ENCODE assay signal across 9 cellular contexts in the genomic region with DNA sequence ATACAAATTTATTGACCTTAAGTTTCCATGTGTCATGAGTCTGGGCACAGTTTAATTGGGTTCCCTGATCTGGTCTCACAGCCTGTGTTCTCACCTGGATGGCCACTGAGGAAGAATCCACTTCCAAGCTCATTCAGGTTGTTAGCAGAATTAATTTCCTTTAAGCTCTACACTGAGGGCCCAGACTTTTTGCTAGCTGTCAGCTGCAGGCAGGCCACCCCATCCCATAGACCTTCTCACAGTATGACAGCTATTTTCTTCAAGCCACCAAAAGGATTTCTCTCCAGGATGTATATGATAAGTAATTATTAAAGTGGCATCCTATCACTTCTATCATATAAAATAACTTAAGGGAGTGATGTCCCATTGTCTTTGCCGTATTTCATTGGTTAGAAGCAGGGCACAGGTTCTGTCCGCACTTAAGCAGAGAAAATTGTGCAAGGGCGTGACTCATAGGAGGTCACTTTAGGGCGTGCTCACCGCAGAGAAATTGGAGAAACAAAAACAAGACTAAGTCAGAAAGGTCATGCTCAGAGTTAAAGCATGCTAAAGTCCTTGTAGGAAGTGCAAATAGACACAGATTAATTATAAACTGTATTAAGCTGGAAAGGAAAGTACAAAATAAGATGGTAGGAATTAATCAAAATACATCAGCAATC.
DNase-seq lines count a peak whose midpoint lies in the region; ATAC-seq and TF ChIP-seq lines count a peak whose summit lies in the region.
"Had no signal": no experiment of that assay in that cellular context is flagged by ENCODE, and none has a peak within 500 bp of the region (broad histone marks: within the 10 kb centered on the region; RNA-seq: fewer than 3 reads in every experiment).

No MANE protein-coding gene starts in this region.

- H3K27me3 ChIP-seq in spleen (replicated peaks in 1 of 7) = no peaks in the 10 kb centered on the region

- no peak for TF ChIP-seq POLR2A in spleen (IDR thresholded peaks at IDR 0.05)

- intact Hi-C loops in mucosa of descending colon (cut with DNase I, micrococcal nuclease) (no loop called here), spleen (cut with DNase I; ENCODE audit: low total_unique reads) (no loop called here)

- H3K4me3 ChIP-seq in mucosa of descending colon (no peak overlapping the region), spleen (no peak overlapping the region)

- H3K4me3 Mint-ChIP-seq in chondrocyte (ENCODE audit: unreplicated experiment) = no peak overlapping the region
- H3K4me3 Mint-ChIP-seq: stimulated activated naive CD8-positive, alpha-beta T cell treated with anti-CD3 and anti-CD28 coated beads, Interleukin-15, amount 100 ng/mL, for 72 hours had no signal

- TF ChIP-seq CTCF in chondrocyte (IDR thresholded peaks at IDR 0.05) (no peak), mucosa of descending colon (IDR thresholded peaks at IDR 0.05) (no peak), spleen (IDR thresholded peaks at IDR 0.05 in 8 of 11, conservative IDR thresholded peaks at IDR 0.05 in 3 of 11) (no peak)

- H3K27me3 Mint-ChIP-seq in chondrocyte (ENCODE audit: low read depth) = no peaks in the 10 kb centered on the region

- no peaks in the 10 kb centered on the region for H3K9me3 Mint-ChIP-seq in chondrocyte (ENCODE audit: low read depth)
- H3K9me3 Mint-ChIP-seq: stimulated activated naive CD8-positive, alpha-beta T cell treated with anti-CD3 and anti-CD28 coated beads, Interleukin-15, amount 100 ng/mL, for 72 hours had no signal

- DNase-seq in AG20443 (ENCODE audit: low spot score) (peak; percentile 79), NCI-H226 (peak; percentile 99), chondrocyte (ENCODE audit: low spot score) (no peak), mucosa of descending colon (peak in 1 of 3 donors; percentile 46), spleen (no peak)
- DNase-seq in activated effector memory CD4-positive, alpha-beta T cell treated with anti-CD3 and anti-CD28 coated beads, Interleukin-2, amount 50 U/mL, for 16 hours = no peak
- DNase-seq: stimulated activated naive CD8-positive, alpha-beta T cell treated with anti-CD3 and anti-CD28 coated beads, Interleukin-15, amount 100 ng/mL, for 72 hours had no signal

- WGBS in spleen, 5 donors = 50 to 76% (median 65%) methylated on average over 5 of the region's 5 CpGs

- peak overlapping the region; percentile 58 for H3K27ac Mint-ChIP-seq in chondrocyte (ENCODE audit: unreplicated experiment)
- H3K27ac Mint-ChIP-seq: stimulated activated naive CD8-positive, alpha-beta T cell treated with anti-CD3 and anti-CD28 coated beads, Interleukin-15, amount 100 ng/mL, for 72 hours had no signal

- peaks cover 36% of the 10 kb centered on the region for H3K4me1 Mint-ChIP-seq in chondrocyte (ENCODE audit: low read depth)
- H3K4me1 Mint-ChIP-seq: stimulated activated naive CD8-positive, alpha-beta T cell treated with anti-CD3 and anti-CD28 coated beads, Interleukin-15, amount 100 ng/mL, for 72 hours had no signal

- peak overlapping the region in 2 of 8 donors; percentile 7 to 17 for H3K27ac ChIP-seq in spleen

- peak; percentile 81 for ATAC-seq in mucosa of descending colon
- no peak for ATAC-seq in HG03442 (IDR thresholded peaks at IDR 0.05; ENCODE audit: unreplicated experiment)
- no peak for ATAC-seq in GM21447 (IDR thresholded peaks at IDR 0.05; ENCODE audit: unreplicated experiment)
- ATAC-seq: stimulated activated naive CD8-positive, alpha-beta T cell treated with anti-CD3 and anti-CD28 coated beads, Interleukin-15, amount 100 ng/mL, for 72 hours had no signal

- H3K36me3 Mint-ChIP-seq in chondrocyte (ENCODE audit: low read depth) = no peaks in the 10 kb centered on the region

- H3K4me1 ChIP-seq in mucosa of descending colon (ENCODE audit: low read depth) = no peaks in the 10 kb centered on the region
- H3K4me1 ChIP-seq in spleen = peaks cover 7 to 35% (median 15%) of the 10 kb centered on the region in 6 donors

- no peaks in the 10 kb centered on the region for H3K9me3 ChIP-seq in mucosa of descending colon
- H3K9me3 ChIP-seq in spleen = no peaks in the 10 kb centered on the region

- H3K36me3 ChIP-seq in mucosa of descending colon (ENCODE audit: low read depth) (no peaks in the 10 kb centered on the region), spleen (no peaks in the 10 kb centered on the region)

Comparison
In these comparisons a context has a peak if more than half of its experiments do, and no peak if none do; other contexts are left out.
1. DNase-seq: peak in AG20443 (single experiment) and NCI-H226 (single experiment); none in chondrocyte (single experiment), spleen (single experiment) and activated effector memory CD4-positive, alpha-beta T cell treated with anti-CD3 and anti-CD28 coated beads, Interleukin-2, amount 50 U/mL, for 16 hours (single experiment).